In the genomic region with DNA sequence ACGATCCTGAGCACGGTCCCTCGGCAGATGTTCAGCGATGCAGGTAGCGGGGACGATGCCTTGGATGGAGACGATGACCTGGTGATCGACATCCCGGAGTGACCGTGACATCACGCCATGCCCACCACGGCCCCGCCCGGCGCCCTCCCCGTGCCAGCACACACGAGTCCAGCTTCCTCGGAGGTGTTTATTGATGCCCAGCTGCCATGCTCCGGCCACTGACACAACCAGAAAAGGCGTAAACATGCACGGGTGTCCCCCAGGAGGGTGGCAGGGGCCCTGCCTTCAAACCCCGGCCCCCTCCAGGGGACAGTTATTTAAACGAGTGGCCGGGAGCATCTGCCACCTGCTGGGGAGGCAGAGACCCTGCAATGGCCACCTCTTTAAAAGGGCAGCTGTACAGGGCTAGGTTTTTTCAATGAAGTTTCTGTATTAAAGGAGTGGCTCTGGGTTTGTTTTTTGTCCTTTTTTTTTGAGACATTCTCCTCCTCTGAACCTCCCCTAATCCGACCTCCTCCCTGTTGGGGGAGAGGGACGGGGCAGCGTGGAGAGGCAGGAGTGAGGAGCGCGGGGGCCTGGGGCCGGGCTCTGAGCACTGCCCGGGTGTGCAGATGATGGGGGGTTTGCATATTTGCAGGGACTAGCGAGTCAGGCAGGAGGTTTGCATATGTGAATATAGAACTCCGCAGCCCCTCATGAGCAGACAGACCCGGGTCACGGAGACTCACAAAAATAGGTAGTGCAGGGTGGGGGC, we compare ENCODE assay signal across 1 cellular context.
A peak's percentile ranks its signal among the peaks of the same experiment; 100 is the strongest.
TF ChIP-seq lines count a peak whose summit lies in the region.

No MANE protein-coding gene starts in this region.

TF ChIP-seq in HepG2, 621 proteins besides CTCF, POLR2A, EP300 and RAD21 (continued from another document and continues in another):
- TF ChIP-seq, protein P1, sequence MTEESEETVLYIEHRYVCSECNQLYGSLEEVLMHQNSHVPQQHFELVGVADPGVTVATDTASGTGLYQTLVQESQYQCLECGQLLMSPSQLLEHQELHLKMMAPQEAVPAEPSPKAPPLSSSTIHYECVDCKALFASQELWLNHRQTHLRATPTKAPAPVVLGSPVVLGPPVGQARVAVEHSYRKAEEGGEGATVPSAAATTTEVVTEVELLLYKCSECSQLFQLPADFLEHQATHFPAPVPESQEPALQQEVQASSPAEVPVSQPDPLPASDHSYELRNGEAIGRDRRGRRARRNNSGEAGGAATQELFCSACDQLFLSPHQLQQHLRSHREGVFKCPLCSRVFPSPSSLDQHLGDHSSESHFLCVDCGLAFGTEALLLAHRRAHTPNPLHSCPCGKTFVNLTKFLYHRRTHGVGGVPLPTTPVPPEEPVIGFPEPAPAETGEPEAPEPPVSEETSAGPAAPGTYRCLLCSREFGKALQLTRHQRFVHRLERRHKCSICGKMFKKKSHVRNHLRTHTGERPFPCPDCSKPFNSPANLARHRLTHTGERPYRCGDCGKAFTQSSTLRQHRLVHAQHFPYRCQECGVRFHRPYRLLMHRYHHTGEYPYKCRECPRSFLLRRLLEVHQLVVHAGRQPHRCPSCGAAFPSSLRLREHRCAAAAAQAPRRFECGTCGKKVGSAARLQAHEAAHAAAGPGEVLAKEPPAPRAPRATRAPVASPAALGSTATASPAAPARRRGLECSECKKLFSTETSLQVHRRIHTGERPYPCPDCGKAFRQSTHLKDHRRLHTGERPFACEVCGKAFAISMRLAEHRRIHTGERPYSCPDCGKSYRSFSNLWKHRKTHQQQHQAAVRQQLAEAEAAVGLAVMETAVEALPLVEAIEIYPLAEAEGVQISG (CRISPR knock-in tag; IDR thresholded peaks at IDR 0.05): 0 out of 2 replicates have a peak, but pooled peaks have one; percentile 45
- TF ChIP-seq MYC (CRISPR knock-in tag; IDR thresholded peaks at IDR 0.05; ENCODE audit: borderline replicate concordance) (0 out of 2 replicates have a peak, but pooled peaks have one; percentile 41), NRL (CRISPR knock-in tag; IDR thresholded peaks at IDR 0.05; ENCODE audit: borderline replicate concordance) (0 out of 2 replicates have a peak, but pooled peaks have one; percentile 30), ZNF724P (CRISPR knock-in tag; IDR thresholded peaks at IDR 0.05; ENCODE audit: borderline replicate concordance) (no peak), SALL1 (CRISPR knock-in tag; IDR thresholded peaks at IDR 0.05) (no peak), ZNF205 (CRISPR knock-in tag; IDR thresholded peaks at IDR 0.05) (no peak), ZBTB7B (CRISPR knock-in tag; IDR thresholded peaks at IDR 0.05) (no peak), SRSF4 (IDR thresholded peaks at IDR 0.05; ENCODE audit: low read depth, low read length, poor library complexity, severe bottlenecking) (no peak), ZNF446 (CRISPR knock-in tag; IDR thresholded peaks at IDR 0.05) (no peak), ZFP90 (CRISPR knock-in tag; IDR thresholded peaks at IDR 0.05; ENCODE audit: borderline replicate concordance) (no peak), ZNF484 (CRISPR knock-in tag; IDR thresholded peaks at IDR 0.05; ENCODE audit: borderline replicate concordance, low read depth) (no peak), ETV5 (CRISPR knock-in tag; IDR thresholded peaks at IDR 0.05; ENCODE audit: borderline replicate concordance) (0 out of 2 replicates have a peak, but pooled peaks have one; percentile 14), MXI1 (IDR thresholded peaks at IDR 0.05; ENCODE audit: borderline replicate concordance, low read depth, low read length) (no peak; the same call in 2 of the 3 replicates), NFATC3 (CRISPR knock-in tag; IDR thresholded peaks at IDR 0.05) (no peak), ZNF337 (CRISPR knock-in tag; IDR thresholded peaks at IDR 0.05; ENCODE audit: borderline replicate concordance, low read depth) (no peak), ZNF567 (CRISPR knock-in tag; IDR thresholded peaks at IDR 0.05; ENCODE audit: borderline replicate concordance) (no peak), SKI (IDR thresholded peaks at IDR 0.05; ENCODE audit: partially characterized antibody) (no peak), ZNF674 (CRISPR knock-in tag; IDR thresholded peaks at IDR 0.05; ENCODE audit: low read depth) (no peak), SAFB2 (CRISPR knock-in tag; IDR thresholded peaks at IDR 0.05; ENCODE audit: borderline replicate concordance, low read depth) (no peak), POLR2G (IDR thresholded peaks at IDR 0.05; ENCODE audit: low read depth, low read length) (no peak; the same call in 1 of the 2 replicates), ZNF629 (CRISPR knock-in tag; conservative IDR thresholded peaks at IDR 0.05) (no peak), CREB1 (IDR thresholded peaks at IDR 0.05) (no peak), CREB1 (CRISPR knock-in tag; IDR thresholded peaks at IDR 0.05) (no peak), ZFP41 (CRISPR knock-in tag; IDR thresholded peaks at IDR 0.05; ENCODE audit: borderline replicate concordance) (no peak)
- TF ChIP-seq, protein P2, sequence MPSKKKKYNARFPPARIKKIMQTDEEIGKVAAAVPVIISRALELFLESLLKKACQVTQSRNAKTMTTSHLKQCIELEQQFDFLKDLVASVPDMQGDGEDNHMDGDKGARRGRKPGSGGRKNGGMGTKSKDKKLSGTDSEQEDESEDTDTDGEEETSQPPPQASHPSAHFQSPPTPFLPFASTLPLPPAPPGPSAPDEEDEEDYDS (CRISPR knock-in tag; IDR thresholded peaks at IDR 0.05): no peak
- TF ChIP-seq, protein P3, sequence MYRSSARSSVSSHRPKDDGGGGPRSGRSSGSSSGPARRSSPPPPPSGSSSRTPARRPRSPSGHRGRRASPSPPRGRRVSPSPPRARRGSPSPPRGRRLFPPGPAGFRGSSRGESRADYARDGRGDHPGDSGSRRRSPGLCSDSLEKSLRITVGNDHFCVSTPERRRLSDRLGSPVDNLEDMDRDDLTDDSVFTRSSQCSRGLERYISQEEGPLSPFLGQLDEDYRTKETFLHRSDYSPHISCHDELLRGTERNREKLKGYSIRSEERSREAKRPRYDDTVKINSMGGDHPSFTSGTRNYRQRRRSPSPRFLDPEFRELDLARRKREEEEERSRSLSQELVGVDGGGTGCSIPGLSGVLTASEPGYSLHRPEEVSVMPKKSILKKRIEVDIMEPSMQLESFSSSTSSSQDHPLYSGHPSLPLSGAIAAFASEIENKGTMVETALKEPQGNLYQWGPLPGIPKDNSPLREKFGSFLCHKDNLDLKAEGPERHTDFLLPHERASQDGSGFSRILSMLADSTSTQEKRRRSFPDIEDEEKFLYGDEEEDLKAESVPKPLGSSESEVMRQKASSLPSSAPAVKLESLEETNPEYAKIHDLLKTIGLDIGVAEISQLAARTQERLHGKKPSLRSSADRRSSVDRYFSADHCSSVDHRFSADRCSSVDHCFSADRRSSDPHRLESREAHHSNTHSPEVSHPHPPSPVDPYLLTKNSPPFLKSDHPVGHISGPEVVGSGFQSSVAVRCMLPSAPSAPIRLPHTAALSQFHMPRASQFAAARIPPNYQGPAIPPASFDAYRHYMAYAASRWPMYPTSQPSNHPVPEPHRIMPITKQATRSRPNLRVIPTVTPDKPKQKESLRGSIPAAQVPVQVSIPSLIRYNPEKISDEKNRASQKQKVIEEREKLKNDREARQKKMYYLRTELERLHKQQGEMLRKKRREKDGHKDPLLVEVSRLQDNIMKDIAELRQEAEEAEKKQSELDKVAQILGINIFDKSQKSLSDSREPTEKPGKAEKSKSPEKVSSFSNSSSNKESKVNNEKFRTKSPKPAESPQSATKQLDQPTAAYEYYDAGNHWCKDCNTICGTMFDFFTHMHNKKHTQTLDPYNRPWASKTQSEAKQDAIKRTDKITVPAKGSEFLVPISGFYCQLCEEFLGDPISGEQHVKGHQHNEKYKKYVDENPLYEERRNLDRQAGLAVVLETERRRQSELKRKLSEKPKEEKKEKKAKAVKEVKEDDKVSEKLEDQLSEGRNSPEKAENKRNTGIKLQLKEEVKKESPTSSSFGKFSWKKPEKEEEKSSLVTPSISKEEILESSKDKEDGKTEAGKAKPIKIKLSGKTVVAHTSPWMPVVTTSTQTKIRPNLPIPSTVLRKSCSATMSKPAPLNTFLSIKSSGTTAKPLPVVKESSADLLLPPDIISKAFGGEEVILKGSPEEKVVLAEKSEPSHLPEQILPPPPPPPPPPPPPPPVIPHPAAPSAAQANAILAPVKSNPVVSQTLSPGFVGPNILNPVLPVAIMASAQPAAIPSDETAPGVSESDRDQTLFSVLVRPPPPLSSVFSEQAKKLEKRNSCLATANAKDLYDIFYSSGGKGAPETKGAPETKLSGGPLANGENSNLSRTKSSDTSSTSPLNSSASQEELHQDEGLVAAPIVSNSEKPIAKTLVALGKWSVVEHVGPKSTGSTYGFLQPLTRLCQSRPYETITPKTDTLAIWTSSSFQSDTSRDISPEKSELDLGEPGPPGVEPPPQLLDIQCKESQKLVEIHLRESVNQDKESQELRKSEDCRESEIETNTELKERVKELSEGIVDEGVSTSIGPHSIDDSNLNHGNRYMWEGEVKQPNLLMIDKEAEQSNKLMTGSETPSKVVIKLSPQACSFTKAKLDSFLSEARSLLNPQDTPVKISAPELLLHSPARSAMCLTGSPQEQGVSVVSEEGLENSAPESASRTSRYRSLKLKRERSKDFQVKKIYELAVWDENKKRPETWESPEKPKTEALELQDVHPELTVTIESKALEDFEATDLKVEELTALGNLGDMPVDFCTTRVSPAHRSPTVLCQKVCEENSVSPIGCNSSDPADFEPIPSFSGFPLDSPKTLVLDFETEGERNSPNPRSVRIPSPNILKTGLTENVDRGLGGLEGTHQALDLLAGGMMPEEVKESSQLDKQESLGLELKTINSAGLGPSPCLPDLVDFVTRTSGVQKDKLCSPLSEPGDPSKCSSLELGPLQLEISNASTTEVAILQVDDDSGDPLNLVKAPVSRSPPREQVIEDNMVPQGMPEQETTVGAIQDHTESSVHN (CRISPR knock-in tag; IDR thresholded peaks at IDR 0.05): no peak
- TF ChIP-seq, protein P4, sequence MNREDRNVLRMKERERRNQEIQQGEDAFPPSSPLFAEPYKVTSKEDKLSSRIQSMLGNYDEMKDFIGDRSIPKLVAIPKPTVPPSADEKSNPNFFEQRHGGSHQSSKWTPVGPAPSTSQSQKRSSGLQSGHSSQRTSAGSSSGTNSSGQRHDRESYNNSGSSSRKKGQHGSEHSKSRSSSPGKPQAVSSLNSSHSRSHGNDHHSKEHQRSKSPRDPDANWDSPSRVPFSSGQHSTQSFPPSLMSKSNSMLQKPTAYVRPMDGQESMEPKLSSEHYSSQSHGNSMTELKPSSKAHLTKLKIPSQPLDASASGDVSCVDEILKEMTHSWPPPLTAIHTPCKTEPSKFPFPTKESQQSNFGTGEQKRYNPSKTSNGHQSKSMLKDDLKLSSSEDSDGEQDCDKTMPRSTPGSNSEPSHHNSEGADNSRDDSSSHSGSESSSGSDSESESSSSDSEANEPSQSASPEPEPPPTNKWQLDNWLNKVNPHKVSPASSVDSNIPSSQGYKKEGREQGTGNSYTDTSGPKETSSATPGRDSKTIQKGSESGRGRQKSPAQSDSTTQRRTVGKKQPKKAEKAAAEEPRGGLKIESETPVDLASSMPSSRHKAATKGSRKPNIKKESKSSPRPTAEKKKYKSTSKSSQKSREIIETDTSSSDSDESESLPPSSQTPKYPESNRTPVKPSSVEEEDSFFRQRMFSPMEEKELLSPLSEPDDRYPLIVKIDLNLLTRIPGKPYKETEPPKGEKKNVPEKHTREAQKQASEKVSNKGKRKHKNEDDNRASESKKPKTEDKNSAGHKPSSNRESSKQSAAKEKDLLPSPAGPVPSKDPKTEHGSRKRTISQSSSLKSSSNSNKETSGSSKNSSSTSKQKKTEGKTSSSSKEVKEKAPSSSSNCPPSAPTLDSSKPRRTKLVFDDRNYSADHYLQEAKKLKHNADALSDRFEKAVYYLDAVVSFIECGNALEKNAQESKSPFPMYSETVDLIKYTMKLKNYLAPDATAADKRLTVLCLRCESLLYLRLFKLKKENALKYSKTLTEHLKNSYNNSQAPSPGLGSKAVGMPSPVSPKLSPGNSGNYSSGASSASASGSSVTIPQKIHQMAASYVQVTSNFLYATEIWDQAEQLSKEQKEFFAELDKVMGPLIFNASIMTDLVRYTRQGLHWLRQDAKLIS (CRISPR knock-in tag; IDR thresholded peaks at IDR 0.05): no peak
- TF ChIP-seq, protein P5, sequence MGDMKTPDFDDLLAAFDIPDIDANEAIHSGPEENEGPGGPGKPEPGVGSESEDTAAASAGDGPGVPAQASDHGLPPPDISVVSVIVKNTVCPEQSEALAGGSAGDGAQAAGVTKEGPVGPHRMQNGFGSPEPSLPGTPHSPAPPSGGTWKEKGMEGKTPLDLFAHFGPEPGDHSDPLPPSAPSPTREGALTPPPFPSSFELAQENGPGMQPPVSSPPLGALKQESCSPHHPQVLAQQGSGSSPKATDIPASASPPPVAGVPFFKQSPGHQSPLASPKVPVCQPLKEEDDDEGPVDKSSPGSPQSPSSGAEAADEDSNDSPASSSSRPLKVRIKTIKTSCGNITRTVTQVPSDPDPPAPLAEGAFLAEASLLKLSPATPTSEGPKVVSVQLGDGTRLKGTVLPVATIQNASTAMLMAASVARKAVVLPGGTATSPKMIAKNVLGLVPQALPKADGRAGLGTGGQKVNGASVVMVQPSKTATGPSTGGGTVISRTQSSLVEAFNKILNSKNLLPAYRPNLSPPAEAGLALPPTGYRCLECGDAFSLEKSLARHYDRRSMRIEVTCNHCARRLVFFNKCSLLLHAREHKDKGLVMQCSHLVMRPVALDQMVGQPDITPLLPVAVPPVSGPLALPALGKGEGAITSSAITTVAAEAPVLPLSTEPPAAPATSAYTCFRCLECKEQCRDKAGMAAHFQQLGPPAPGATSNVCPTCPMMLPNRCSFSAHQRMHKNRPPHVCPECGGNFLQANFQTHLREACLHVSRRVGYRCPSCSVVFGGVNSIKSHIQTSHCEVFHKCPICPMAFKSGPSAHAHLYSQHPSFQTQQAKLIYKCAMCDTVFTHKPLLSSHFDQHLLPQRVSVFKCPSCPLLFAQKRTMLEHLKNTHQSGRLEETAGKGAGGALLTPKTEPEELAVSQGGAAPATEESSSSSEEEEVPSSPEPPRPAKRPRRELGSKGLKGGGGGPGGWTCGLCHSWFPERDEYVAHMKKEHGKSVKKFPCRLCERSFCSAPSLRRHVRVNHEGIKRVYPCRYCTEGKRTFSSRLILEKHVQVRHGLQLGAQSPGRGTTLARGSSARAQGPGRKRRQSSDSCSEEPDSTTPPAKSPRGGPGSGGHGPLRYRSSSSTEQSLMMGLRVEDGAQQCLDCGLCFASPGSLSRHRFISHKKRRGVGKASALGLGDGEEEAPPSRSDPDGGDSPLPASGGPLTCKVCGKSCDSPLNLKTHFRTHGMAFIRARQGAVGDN (CRISPR knock-in tag; IDR thresholded peaks at IDR 0.05): peak; percentile 33; the same call in 1 of the 2 replicates
- TF ChIP-seq, protein P6, sequence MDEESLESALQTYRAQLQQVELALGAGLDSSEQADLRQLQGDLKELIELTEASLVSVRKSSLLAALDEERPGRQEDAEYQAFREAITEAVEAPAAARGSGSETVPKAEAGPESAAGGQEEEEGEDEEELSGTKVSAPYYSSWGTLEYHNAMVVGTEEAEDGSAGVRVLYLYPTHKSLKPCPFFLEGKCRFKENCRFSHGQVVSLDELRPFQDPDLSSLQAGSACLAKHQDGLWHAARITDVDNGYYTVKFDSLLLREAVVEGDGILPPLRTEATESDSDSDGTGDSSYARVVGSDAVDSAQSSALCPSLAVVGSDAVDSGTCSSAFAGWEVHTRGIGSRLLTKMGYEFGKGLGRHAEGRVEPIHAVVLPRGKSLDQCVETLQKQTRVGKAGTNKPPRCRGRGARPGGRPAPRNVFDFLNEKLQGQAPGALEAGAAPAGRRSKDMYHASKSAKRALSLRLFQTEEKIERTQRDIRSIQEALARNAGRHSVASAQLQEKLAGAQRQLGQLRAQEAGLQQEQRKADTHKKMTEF (CRISPR knock-in tag; IDR thresholded peaks at IDR 0.05): no peak
